Comparison of ENCODE assay signal across 9 cellular contexts in genomic region chr12:47870175-47870781, GRCh38. TPM values are rescaled to one million over a fixed set of nuclear protein-coding genes. Genes with fewer than 3 reads are reported as not detected.
DNase-seq lines count a peak whose midpoint lies in the region; ATAC-seq, FAIRE-seq and TF ChIP-seq lines count a peak whose summit lies in the region.
"Had no signal": no experiment of that assay in that cellular context is flagged by ENCODE, and none has a peak within 500 bp of the region (broad histone marks: within the 10 kb centered on the region; RNA-seq: fewer than 3 reads in every experiment).

No MANE protein-coding gene starts in this region.

- no peak overlapping the region for H2BK20ac ChIP-seq in H1 (ENCODE audit: low read length)

- intact Hi-C loops in Right ventricle myocardium inferior (cut with DNase I) (no loop called here), cardiac septum (cut with DNase I) (no loop called here)

- H3K36me3 ChIP-seq in H1 (ENCODE audit: control insufficient read depth in 2 of 4, insufficient read depth in 4 of 4, low read length in 3 of 4) = no peaks in the 10 kb centered on the region

- H3K27ac ChIP-seq in H1 (ENCODE audit: low read depth, low read length) = no peak overlapping the region

- no peaks in the 10 kb centered on the region for H3K79me1 ChIP-seq in H1 (ENCODE audit: low read depth, low read length)

- H2BK120ac ChIP-seq in H1 (replicated peaks; ENCODE audit: low read depth, low read length) = no peak overlapping the region

- POLR2A ChIA-PET in H1 (lab: Charles Lee; ENCODE audit: partially characterized antibody) = interaction anchor here (0.9 to 1.3 kb wide), 2 partner anchors 30 to 35 kb away, joined by 3 to 4 read pairs; partner anchors contain the start of gene VDR

- ATAC-seq in Right ventricle myocardium inferior (peak; percentile 89), HG02870 (IDR thresholded peaks at IDR 0.05; ENCODE audit: unreplicated experiment) (no peak), HG03097 (IDR thresholded peaks at IDR 0.05; ENCODE audit: low FRiP score, unreplicated experiment) (no peak)

- H3K14ac ChIP-seq in H1 (ENCODE audit: insufficient read length) = no peak overlapping the region

- no peaks in the 10 kb centered on the region for H3K9me3 Mint-ChIP-seq in nephron

- peaks cover 10% of the 10 kb centered on the region for H3K27me3 Mint-ChIP-seq in nephron (ENCODE audit: low read depth)

- H3K27ac Mint-ChIP-seq in nephron = no peak overlapping the region

- no peak for FAIRE-seq in H1 (lab: Jason Lieb, UNC)
- FAIRE-seq: colon had no signal

- DNase-seq in Right ventricle myocardium inferior (ENCODE audit: missing footprints) (peak; percentile 77), cardiac septum (ENCODE audit: low spot score) (no peak), NAMALWA (ENCODE audit: low spot score) (peak; percentile 30), H1 (ENCODE audit: low read depth in 1 of 2, low spot score in 2 of 2) (peak; percentile 17 to 56), COR-L47 (lab: John Stamatoyannopoulos, UW) (no peak)

- no peaks in the 10 kb centered on the region for H3K4me1 ChIP-seq in H1 (replicated peaks in 1 of 4; ENCODE audit: control insufficient read depth in 3 of 4, insufficient read depth in 4 of 4, low read length in 3 of 4)

- H3K27me3 ChIP-seq in H1 (replicated peaks in 1 of 4; ENCODE audit: control insufficient read depth in 3 of 4, extremely low read depth in 1 of 4, insufficient read depth in 3 of 4, low read length in 3 of 4) = no peaks in the 10 kb centered on the region

- WGBS in H1 (ENCODE audit: extremely low coverage in 1 of 2, insufficient coverage in 1 of 2, insufficient read length in 1 of 2, insufficient replicate concordance in 2 of 2, low coverage in 1 of 2, low lambda C conversion rate in 2 of 2, missing lambda C conversion rate in 1 of 2), 2 experiments = 59% methylated on average over 6 of the region's 6 CpGs; no CpG with 5 or more reads in 1 of the 2 experiments

- no peak overlapping the region for H3K23ac ChIP-seq in H1 (ENCODE audit: insufficient read length)

- no peaks in the 10 kb centered on the region for H3K9me3 ChIP-seq in H1 (ENCODE audit: insufficient read depth in 2 of 2, low read depth in 1 of 2, low read length in 1 of 2)

- no peak overlapping the region for H2AK5ac ChIP-seq in H1 (ENCODE audit: low read depth, low read length)

- no peaks in the 10 kb centered on the region for H4K20me1 ChIP-seq in H1 (replicated peaks in 1 of 2; ENCODE audit: control insufficient read depth in 1 of 2, insufficient read depth in 2 of 2, low read length in 2 of 2)

- H4K5ac ChIP-seq in H1 (ENCODE audit: insufficient read length, low read depth, low read length) = no peak overlapping the region

- peak; percentile 55 to 68; a peak in 3 of 4 replicates for TF ChIP-seq RAD21 in H1 (IDR thresholded peaks at IDR 0.05 in 1 of 2, conservative IDR thresholded peaks at IDR 0.05 in 1 of 2; ENCODE audit: low read depth in 2 of 2, low read length in 2 of 2)

- CTCF ChIA-PET in H1 (lab: Charles Lee; ENCODE audit: partially characterized antibody) = interaction anchor here (0.7 to 4.2 kb wide), 29 partner anchors 10 to 323 kb away, joined by 3 to 29 read pairs (median 5); partner anchors contain the start of genes SLC48A1 and VDR

- TF ChIP-seq POLR2A in H1 (IDR thresholded peaks at IDR 0.05; ENCODE audit: control extremely low read depth in 1 of 2, low read depth in 2 of 2, low read length in 2 of 2) = no peak

- 0 out of 2 replicates have a peak overlapping the region, but pooled peaks have one; percentile 39 for H2BK12ac ChIP-seq in H1 (ENCODE audit: low read depth, low read length)

- peak; percentile 74 to 80 (median 78) for TF ChIP-seq CTCF in H1 (IDR thresholded peaks at IDR 0.05; ENCODE audit: control extremely low read depth in 1 of 3, insufficient read depth in 1 of 3, low read depth in 1 of 3, low read length in 3 of 3)
- TF ChIP-seq CTCF in nephron (IDR thresholded peaks at IDR 0.05; ENCODE audit: unreplicated experiment in 3 of 3) = peak; percentile 23 to 50 (median 31)

- no peak overlapping the region for H4K91ac ChIP-seq in H1 (replicated peaks; ENCODE audit: insufficient read length, low read length)

- no peak overlapping the region for H3K18ac ChIP-seq in H1 (ENCODE audit: extremely low read depth, low read length)

- no peaks in the 10 kb centered on the region for H3K36me3 Mint-ChIP-seq in nephron (ENCODE audit: low read depth)

- no peak overlapping the region for H2BK5ac ChIP-seq in H1 (ENCODE audit: low read depth, low read length)

- no peak overlapping the region for H3K9ac ChIP-seq in H1 (replicated peaks in 1 of 4; ENCODE audit: extremely low read depth in 1 of 4, low read depth in 3 of 4, low read length in 3 of 4)

- no peak overlapping the region for H3K4me2 ChIP-seq in H1 (ENCODE audit: insufficient read depth in 1 of 2, low read depth in 2 of 2, low read length in 2 of 2)

- no peak overlapping the region for H3K4me3 ChIP-seq in H1 (ENCODE audit: extremely low read depth in 1 of 4, insufficient read depth in 2 of 4, low read depth in 3 of 4, low read length in 4 of 4)

- H3K56ac ChIP-seq in H1 (replicated peaks; ENCODE audit: insufficient read length, low read depth, low read length) = no peak overlapping the region

- H3K79me2 ChIP-seq in H1 (ENCODE audit: control insufficient read depth in 1 of 2, insufficient read depth in 2 of 2, low read length in 2 of 2) = no peaks in the 10 kb centered on the region

- no peak overlapping the region for H2BK15ac ChIP-seq in H1 (ENCODE audit: low read length)

- no peak for TF ChIP-seq EP300 in H1 (IDR thresholded peaks at IDR 0.05; ENCODE audit: borderline replicate concordance in 1 of 2, low read depth in 2 of 2, low read length in 2 of 2)

- H3K23me2 ChIP-seq in H1 (ENCODE audit: low read depth, low read length) = no peaks in the 10 kb centered on the region

- no peak overlapping the region for H3K4ac ChIP-seq in H1 (replicated peaks; ENCODE audit: insufficient read length, low read depth, low read length)

- H2AFZ ChIP-seq in H1 (ENCODE audit: low read length) = 0 out of 2 replicates have a peak overlapping the region, but pooled peaks have one; percentile 5

- H3K4me3 Mint-ChIP-seq in nephron = no peak overlapping the region

- H3K4me1 Mint-ChIP-seq in nephron = peaks cover 25% of the 10 kb centered on the region

- peak overlapping the region; percentile 68; the same call in 1 of the 2 replicates for H4K8ac ChIP-seq in H1 (ENCODE audit: extremely low read depth, insufficient read depth, low read length)

TF ChIP-seq in H1, 55 proteins besides CTCF, POLR2A, EP300 and RAD21 (continues in another document):
- TF ChIP-seq ZNF274 (IDR thresholded peaks at IDR 0.05; ENCODE audit: borderline replicate concordance, extremely low read depth, low read length) (no peak), POLR2AphosphoS5 (IDR thresholded peaks at IDR 0.05; ENCODE audit: low read depth, low read length) (no peak), RNF2 (IDR thresholded peaks at IDR 0.05; ENCODE audit: borderline replicate concordance, low read depth, low read length, missing control alignments, poor library complexity, severe bottlenecking) (no peak), CEBPB (IDR thresholded peaks at IDR 0.05; ENCODE audit: low read depth, low read length) (peak; percentile 93), ATF3 (IDR thresholded peaks at IDR 0.05; ENCODE audit: insufficient read depth, low read depth, low read length) (no peak), KDM5A (IDR thresholded peaks at IDR 0.05; ENCODE audit: low read length) (no peak), TEAD4 (IDR thresholded peaks at IDR 0.05; ENCODE audit: low read depth, low read length) (0 out of 2 replicates have a peak, but pooled peaks have one; percentile 50), BACH1 (IDR thresholded peaks at IDR 0.05; ENCODE audit: low read length) (no peak), JUND (IDR thresholded peaks at IDR 0.05; ENCODE audit: low read length) (no peak), JUN (IDR thresholded peaks at IDR 0.05; ENCODE audit: low read depth, low read length) (no peak), NRF1 (IDR thresholded peaks at IDR 0.05; ENCODE audit: low read depth, low read length) (no peak), TAF1 (IDR thresholded peaks at IDR 0.05; ENCODE audit: low read depth, low read length) (no peak), E2F6 (IDR thresholded peaks at IDR 0.05) (no peak), CBX5 (IDR thresholded peaks at IDR 0.05; ENCODE audit: low read depth, low read length) (no peak)

RNA-seq across cellular contexts. Expression of gene VDR, which starts 34.5 kb away (rescaled TPM):
- total RNA-seq in Right ventricle myocardium inferior (0.35 TPM), cardiac septum (1.3 TPM)
- 0.34 and 0.65 TPM in 2 replicates for total RNA-seq in H1 (2021; fragmentation: NEBNext Ultra II Directional; extraction: Animal tissue kit (Norgen Biotek cat#: 25700))
- 0.44 and 0.58 TPM in 2 replicates for polyA plus RNA-seq in H1 (2011; rRNA removed)
- 0.23 TPM for polyA plus RNA-seq in H1 (2011; cell fraction: cytosol; rRNA removed)
- 0.33 TPM for polyA plus RNA-seq in H1 (2011; cell fraction: nucleus; rRNA removed)
- polyA plus RNA-seq in H1 (2012, experiment 1 of 2) = 0.14 to 0.27 TPM (median 0.23 TPM) in 4 replicates
- polyA plus RNA-seq in H1 (2012, experiment 2 of 2) = 0.08 TPM
- polyA plus RNA-seq in H1 (2013, experiment 1 of 2) = 0.28 TPM
- 0.24 TPM for polyA plus RNA-seq in H1 (2013, experiment 2 of 2)
- 0.66 and 0.83 TPM in 2 replicates for polyA minus RNA-seq in H1 (2011; rRNA and poly(A)+ RNA removed)
- polyA minus RNA-seq in H1 (2011; cell fraction: cytosol; rRNA and poly(A)+ RNA removed) = 0.44 TPM
- polyA minus RNA-seq in H1 (2011; cell fraction: nucleus; rRNA and poly(A)+ RNA removed) = 0.60 TPM

RNA-seq across cellular contexts. Expression of gene HDAC7, which starts 50.6 kb away (rescaled TPM):
- total RNA-seq in Right ventricle myocardium inferior (38.8 TPM), cardiac septum (62.7 TPM)
- total RNA-seq in H1 (2021; fragmentation: NEBNext Ultra II Directional; extraction: Animal tissue kit (Norgen Biotek cat#: 25700)) = 82.0 and 84.9 TPM in 2 replicates
- polyA plus RNA-seq in H1 (2011; rRNA removed) = 25.5 and 52.0 TPM in 2 replicates
- 27.2 TPM for polyA plus RNA-seq in H1 (2011; cell fraction: cytosol; rRNA removed)
- polyA plus RNA-seq in H1 (2011; cell fraction: nucleus; rRNA removed) = 208 TPM
- 46.5 to 68.3 TPM (median 65.5 TPM) in 4 replicates for polyA plus RNA-seq in H1 (2012, experiment 1 of 2)
- polyA plus RNA-seq in H1 (2012, experiment 2 of 2) = 57.8 TPM
- 40.9 TPM for polyA plus RNA-seq in H1 (2013, experiment 1 of 2)
- polyA plus RNA-seq in H1 (2013, experiment 2 of 2) = 38.9 TPM
- polyA minus RNA-seq in H1 (2011; rRNA and poly(A)+ RNA removed) = 11.6 and 23.5 TPM in 2 replicates
- polyA minus RNA-seq in H1 (2011; cell fraction: cytosol; rRNA and poly(A)+ RNA removed) = 27.2 TPM
- polyA minus RNA-seq in H1 (2011; cell fraction: nucleus; rRNA and poly(A)+ RNA removed) = 48.1 TPM

Comparison
In these comparisons a context has a peak if more than half of its experiments do, and no peak if none do; other contexts are left out.
1. DNase-seq: peak in Right ventricle myocardium inferior (single experiment), NAMALWA (single experiment) and H1 (2 of 2); none in cardiac septum (single experiment) and COR-L47 (single experiment).